ENCODE assay signal across 8 cellular contexts in genomic region chr1:175481126-175482071, GRCh38.
DNase-seq lines count a peak whose midpoint lies in the region; ATAC-seq and TF ChIP-seq lines count a peak whose summit lies in the region.

No MANE protein-coding gene starts in this region.

- H3K27ac ChIP-seq in OCI-LY7 (ENCODE audit: low read depth, low read length, poor library complexity, severe bottlenecking): no peak overlapping the region

- BruUV-seq in OCI-LY7 (replicated peaks; lab: Mats Ljungman, UMichigan): no TSS peak

- no peaks in the 10 kb centered on the region for H3K36me3 Mint-ChIP-seq in activated CD4-positive, alpha-beta memory T cell treated with anti-CD3 and anti-CD28 coated beads, Interleukin-2, amount 10 ng/mL, durations not matched to agents 7 days and 5 days (ENCODE audit: low read depth)

- peak; percentile 47 for DNase-seq in D341Med (ENCODE audit: low spot score)
- DNase-seq in OCI-LY7 (ENCODE audit: low spot score): peak; percentile 43
- DNase-seq in fibroblast of peridontal ligament (ENCODE audit: extremely low read depth): peak; percentile 6
- peak; percentile 20 for DNase-seq in renal cortical epithelial cell (ENCODE audit: low read depth)
- DNase-seq in activated CD4-positive, alpha-beta memory T cell treated with anti-CD3 and anti-CD28 coated beads, Interleukin-2, amount 10 ng/mL, durations not matched to agents 7 days and 5 days: no peak
- no peak for DNase-seq in activated CD4-positive, alpha-beta T cell treated with anti-CD3 and anti-CD28 coated beads for 1 hour

- no peak overlapping the region for H2AFZ ChIP-seq in OCI-LY7 (ENCODE audit: low read length)

- no peaks in the 10 kb centered on the region for H3K4me1 ChIP-seq in OCI-LY7 (ENCODE audit: insufficient read depth, low read length, poor library complexity, severe bottlenecking)

- H3K4me1 Mint-ChIP-seq in activated CD4-positive, alpha-beta memory T cell treated with anti-CD3 and anti-CD28 coated beads, Interleukin-2, amount 10 ng/mL, durations not matched to agents 7 days and 5 days: peaks cover 4% of the 10 kb centered on the region

- H3K36me3 ChIP-seq in OCI-LY7 (ENCODE audit: insufficient read depth, low read length): no peaks in the 10 kb centered on the region

- H3K79me2 ChIP-seq in OCI-LY7 (ENCODE audit: insufficient read depth, low read depth, low read length): no peaks in the 10 kb centered on the region

- no peak overlapping the region for H3K27ac Mint-ChIP-seq in activated CD4-positive, alpha-beta memory T cell treated with anti-CD3 and anti-CD28 coated beads, Interleukin-2, amount 10 ng/mL, durations not matched to agents 7 days and 5 days

- peaks cover 45% of the 10 kb centered on the region for H3K27me3 Mint-ChIP-seq in activated CD4-positive, alpha-beta memory T cell treated with anti-CD3 and anti-CD28 coated beads, Interleukin-2, amount 10 ng/mL, durations not matched to agents 7 days and 5 days

- no peaks in the 10 kb centered on the region for H4K20me1 ChIP-seq in OCI-LY7 (ENCODE audit: insufficient read depth, low read length)

- no peak overlapping the region for H3K4me2 ChIP-seq in OCI-LY7 (ENCODE audit: low read length)

- ATAC-seq in HG02798 (IDR thresholded peaks at IDR 0.05; ENCODE audit: poor library complexity, unreplicated experiment) (peak; percentile 64), HG03457 (IDR thresholded peaks at IDR 0.05; ENCODE audit: unreplicated experiment) (no peak)

- no peaks in the 10 kb centered on the region for H3K9me2 ChIP-seq in OCI-LY7 (ENCODE audit: insufficient read depth, low read length)

- no peak overlapping the region for H3K4me3 ChIP-seq in OCI-LY7 (ENCODE audit: low read depth, low read length, poor library complexity, severe bottlenecking)

- no peak overlapping the region for H3K4me3 Mint-ChIP-seq in activated CD4-positive, alpha-beta memory T cell treated with anti-CD3 and anti-CD28 coated beads, Interleukin-2, amount 10 ng/mL, durations not matched to agents 7 days and 5 days

- POLR2A ChIA-PET in OCI-LY7 (lab: Charles Lee): no interaction called here
- POLR2A ChIA-PET in activated CD4-positive, alpha-beta memory T cell treated with anti-CD3 and anti-CD28 coated beads, Interleukin-2, amount 10 ng/mL, durations not matched to agents 7 days and 5 days (lab: Charles Lee): no interaction called here

- peak; percentile 86 for TF ChIP-seq CTCF in OCI-LY7 (conservative IDR thresholded peaks at IDR 0.05; ENCODE audit: low read length)

- intact Hi-C loops in OCI-LY7 (cut with micrococcal nuclease; ENCODE audit: unreplicated experiment): loop anchor here (2.0 to 10.0 kb wide), 4 partner anchors 227 to 593 kb away; no protein-coding TSS in a partner anchor

- H3K9me3 ChIP-seq in OCI-LY7 (ENCODE audit: low read length): no peaks in the 10 kb centered on the region

- CTCF ChIA-PET in OCI-LY7 (lab: Charles Lee; ENCODE audit: unreplicated experiment): no interaction called here
- CTCF ChIA-PET in activated CD4-positive, alpha-beta memory T cell treated with anti-CD3 and anti-CD28 coated beads, Interleukin-2, amount 10 ng/mL, durations not matched to agents 7 days and 5 days (lab: Charles Lee): interaction anchor here (1.2 to 1.5 kb wide), 2 partner anchors 326 to 329 kb away, joined by 3 to 5 read pairs; no protein-coding TSS in a partner anchor

- H3K9me3 Mint-ChIP-seq in activated CD4-positive, alpha-beta memory T cell treated with anti-CD3 and anti-CD28 coated beads, Interleukin-2, amount 10 ng/mL, durations not matched to agents 7 days and 5 days: no peaks in the 10 kb centered on the region

Comparison
In these comparisons a context has a peak if more than half of its experiments do, and no peak if none do; other contexts are left out.
1. DNase-seq: peak in D341Med (single experiment), OCI-LY7 (single experiment), fibroblast of peridontal ligament (single experiment) and renal cortical epithelial cell (single experiment); none in activated CD4-positive, alpha-beta memory T cell treated with anti-CD3 and anti-CD28 coated beads, Interleukin-2, amount 10 ng/mL, durations not matched to agents 7 days and 5 days (single experiment) and activated CD4-positive, alpha-beta T cell treated with anti-CD3 and anti-CD28 coated beads for 1 hour (single experiment).